Comparison of ENCODE assay signal across 1 cellular context in the genomic region with DNA sequence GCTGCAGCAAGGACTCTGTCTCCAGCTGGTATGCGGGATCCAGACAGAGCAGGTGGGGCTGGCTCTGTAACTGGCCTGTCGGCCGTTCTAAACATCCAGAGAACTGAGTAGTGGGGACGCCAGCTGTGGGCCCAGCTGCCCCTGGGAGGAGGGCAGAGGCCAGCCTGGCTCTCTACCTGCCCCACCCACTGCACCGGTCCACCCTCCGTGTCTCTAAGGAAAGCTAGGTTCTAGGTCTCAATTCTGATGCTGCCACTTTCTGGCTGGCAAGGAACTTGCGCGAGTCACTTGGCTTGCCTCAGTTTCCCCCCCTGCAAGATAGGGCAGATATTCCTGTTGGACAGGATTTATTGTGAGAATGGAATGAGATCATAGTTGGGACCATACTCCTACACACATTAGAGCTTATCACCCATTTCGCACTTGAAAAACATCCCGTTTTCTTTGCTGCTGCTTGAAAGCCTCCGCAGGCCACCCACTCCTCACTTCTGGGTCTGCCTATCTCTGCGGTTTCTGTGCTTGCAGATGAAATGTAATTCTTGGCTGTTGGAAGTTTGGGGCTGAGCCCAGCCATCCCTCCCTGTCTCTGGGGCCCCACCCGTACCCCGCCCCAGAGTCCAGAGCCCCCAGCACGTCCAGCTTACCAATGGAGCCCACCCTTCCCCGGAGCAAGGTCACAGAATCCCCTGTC.
TF ChIP-seq lines count a peak whose summit lies in the region.

No MANE protein-coding gene starts in this region.

TF ChIP-seq in K562, 482 proteins besides CTCF, POLR2A, EP300 and RAD21 (continued from another document and continues in another):
- 0 out of 6 replicates have a peak, but pooled peaks of 1 of the 3 experiments have one; percentile 31 for TF ChIP-seq ZBTB11 (CRISPR knock-in tag; IDR thresholded peaks at IDR 0.05)
- no peak for TF ChIP-seq RBM34 (IDR thresholded peaks at IDR 0.05; ENCODE audit: borderline replicate concordance, insufficient read depth, low read length)
- peak; percentile 92 for TF ChIP-seq JUND (IDR thresholded peaks at IDR 0.05; ENCODE audit: borderline replicate concordance, low read depth, low read length)
- TF ChIP-seq JUND (tag; IDR thresholded peaks at IDR 0.05; ENCODE audit: borderline replicate concordance, low read depth, low read length) = peak; percentile 90; the same call in 2 of the 3 replicates
- TF ChIP-seq HDGF (IDR thresholded peaks at IDR 0.05) = no peak
- TF ChIP-seq, protein P1, sequence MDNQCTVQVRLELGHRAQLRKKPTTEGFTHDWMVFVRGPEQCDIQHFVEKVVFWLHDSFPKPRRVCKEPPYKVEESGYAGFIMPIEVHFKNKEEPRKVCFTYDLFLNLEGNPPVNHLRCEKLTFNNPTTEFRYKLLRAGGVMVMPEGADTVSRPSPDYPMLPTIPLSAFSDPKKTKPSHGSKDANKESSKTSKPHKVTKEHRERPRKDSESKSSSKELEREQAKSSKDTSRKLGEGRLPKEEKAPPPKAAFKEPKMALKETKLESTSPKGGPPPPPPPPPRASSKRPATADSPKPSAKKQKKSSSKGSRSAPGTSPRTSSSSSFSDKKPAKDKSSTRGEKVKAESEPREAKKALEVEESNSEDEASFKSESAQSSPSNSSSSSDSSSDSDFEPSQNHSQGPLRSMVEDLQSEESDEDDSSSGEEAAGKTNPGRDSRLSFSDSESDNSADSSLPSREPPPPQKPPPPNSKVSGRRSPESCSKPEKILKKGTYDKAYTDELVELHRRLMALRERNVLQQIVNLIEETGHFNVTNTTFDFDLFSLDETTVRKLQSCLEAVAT (IDR thresholded peaks at IDR 0.05) = peak in 1 of 2 experiments; percentile 83; a peak in 2 of 4 replicates
- no peak for TF ChIP-seq TSC22D4 (tag; IDR thresholded peaks at IDR 0.05)
- no peak; the same call in 1 of the 2 replicates for TF ChIP-seq CC2D1A (IDR thresholded peaks at IDR 0.05)
- TF ChIP-seq, protein P2, sequence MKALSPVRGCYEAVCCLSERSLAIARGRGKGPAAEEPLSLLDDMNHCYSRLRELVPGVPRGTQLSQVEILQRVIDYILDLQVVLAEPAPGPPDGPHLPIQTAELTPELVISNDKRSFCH (CRISPR knock-in tag; IDR thresholded peaks at IDR 0.05) = no peak
- TF ChIP-seq, protein P2 (tag; IDR thresholded peaks at IDR 0.05) = peak; percentile 87
- TF ChIP-seq GABPA (tag; conservative IDR thresholded peaks at IDR 0.05; ENCODE audit: low read depth) = no peak
- no peak for TF ChIP-seq BRD9 (IDR thresholded peaks at IDR 0.05; ENCODE audit: low read depth, partially characterized antibody)
- no peak for TF ChIP-seq CBX2 (IDR thresholded peaks at IDR 0.05; ENCODE audit: insufficient read depth, low read length, poor library complexity, severe bottlenecking)
- TF ChIP-seq FOXM1 (IDR thresholded peaks at IDR 0.05; ENCODE audit: low read depth) = peak; percentile 73; the same call in 1 of the 2 replicates
- no peak for TF ChIP-seq FOXM1 (CRISPR knock-in tag; IDR thresholded peaks at IDR 0.05; ENCODE audit: low read depth)
- peak; percentile 80; the same call in 1 of the 2 replicates for TF ChIP-seq STAT5A (IDR thresholded peaks at IDR 0.05; ENCODE audit: borderline replicate concordance, low read length)
- no peak for TF ChIP-seq STAG1 (CRISPR knock-in tag; IDR thresholded peaks at IDR 0.05; ENCODE audit: borderline replicate concordance)
- TF ChIP-seq BCOR (IDR thresholded peaks at IDR 0.05) = peak; percentile 91
- TF ChIP-seq FUS (optimal IDR thresholded peaks at IDR 0.05; ENCODE audit: low read depth, low read length) = no peak
- TF ChIP-seq NFXL1 (CRISPR knock-in tag; IDR thresholded peaks at IDR 0.05) = no peak
- no peak for TF ChIP-seq BDP1 (IDR thresholded peaks at IDR 0.05; ENCODE audit: insufficient read depth, insufficient read length)
- peak; percentile 94 for TF ChIP-seq ARID1B (IDR thresholded peaks at IDR 0.05)
- TF ChIP-seq ZKSCAN1 (IDR thresholded peaks at IDR 0.05; ENCODE audit: low read depth, low read length) = no peak
- TF ChIP-seq, protein P3, sequence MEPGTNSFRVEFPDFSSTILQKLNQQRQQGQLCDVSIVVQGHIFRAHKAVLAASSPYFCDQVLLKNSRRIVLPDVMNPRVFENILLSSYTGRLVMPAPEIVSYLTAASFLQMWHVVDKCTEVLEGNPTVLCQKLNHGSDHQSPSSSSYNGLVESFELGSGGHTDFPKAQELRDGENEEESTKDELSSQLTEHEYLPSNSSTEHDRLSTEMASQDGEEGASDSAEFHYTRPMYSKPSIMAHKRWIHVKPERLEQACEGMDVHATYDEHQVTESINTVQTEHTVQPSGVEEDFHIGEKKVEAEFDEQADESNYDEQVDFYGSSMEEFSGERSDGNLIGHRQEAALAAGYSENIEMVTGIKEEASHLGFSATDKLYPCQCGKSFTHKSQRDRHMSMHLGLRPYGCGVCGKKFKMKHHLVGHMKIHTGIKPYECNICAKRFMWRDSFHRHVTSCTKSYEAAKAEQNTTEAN (CRISPR knock-in tag; IDR thresholded peaks at IDR 0.05) = no peak
- TF ChIP-seq ZNF174 (CRISPR knock-in tag; IDR thresholded peaks at IDR 0.05) = no peak
- no peak for TF ChIP-seq MED1 (CRISPR knock-in tag; IDR thresholded peaks at IDR 0.05; ENCODE audit: borderline replicate concordance)
- peak; percentile 44; the same call in 1 of the 2 replicates for TF ChIP-seq CREB1 (IDR thresholded peaks at IDR 0.05)
- no peak for TF ChIP-seq CREB1 (CRISPR knock-in tag; IDR thresholded peaks at IDR 0.05)
- TF ChIP-seq, protein P4, sequence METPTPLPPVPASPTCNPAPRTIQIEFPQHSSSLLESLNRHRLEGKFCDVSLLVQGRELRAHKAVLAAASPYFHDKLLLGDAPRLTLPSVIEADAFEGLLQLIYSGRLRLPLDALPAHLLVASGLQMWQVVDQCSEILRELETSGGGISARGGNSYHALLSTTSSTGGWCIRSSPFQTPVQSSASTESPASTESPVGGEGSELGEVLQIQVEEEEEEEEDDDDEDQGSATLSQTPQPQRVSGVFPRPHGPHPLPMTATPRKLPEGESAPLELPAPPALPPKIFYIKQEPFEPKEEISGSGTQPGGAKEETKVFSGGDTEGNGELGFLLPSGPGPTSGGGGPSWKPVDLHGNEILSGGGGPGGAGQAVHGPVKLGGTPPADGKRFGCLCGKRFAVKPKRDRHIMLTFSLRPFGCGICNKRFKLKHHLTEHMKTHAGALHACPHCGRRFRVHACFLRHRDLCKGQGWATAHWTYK (CRISPR knock-in tag; IDR thresholded peaks at IDR 0.05) = no peak
- TF ChIP-seq, protein P5, sequence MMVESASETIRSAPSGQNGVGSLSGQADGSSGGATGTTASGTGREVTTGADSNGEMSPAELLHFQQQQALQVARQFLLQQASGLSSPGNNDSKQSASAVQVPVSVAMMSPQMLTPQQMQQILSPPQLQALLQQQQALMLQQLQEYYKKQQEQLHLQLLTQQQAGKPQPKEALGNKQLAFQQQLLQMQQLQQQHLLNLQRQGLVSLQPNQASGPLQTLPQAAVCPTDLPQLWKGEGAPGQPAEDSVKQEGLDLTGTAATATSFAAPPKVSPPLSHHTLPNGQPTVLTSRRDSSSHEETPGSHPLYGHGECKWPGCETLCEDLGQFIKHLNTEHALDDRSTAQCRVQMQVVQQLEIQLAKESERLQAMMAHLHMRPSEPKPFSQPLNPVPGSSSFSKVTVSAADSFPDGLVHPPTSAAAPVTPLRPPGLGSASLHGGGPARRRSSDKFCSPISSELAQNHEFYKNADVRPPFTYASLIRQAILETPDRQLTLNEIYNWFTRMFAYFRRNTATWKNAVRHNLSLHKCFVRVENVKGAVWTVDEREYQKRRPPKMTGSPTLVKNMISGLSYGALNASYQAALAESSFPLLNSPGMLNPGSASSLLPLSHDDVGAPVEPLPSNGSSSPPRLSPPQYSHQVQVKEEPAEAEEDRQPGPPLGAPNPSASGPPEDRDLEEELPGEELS (CRISPR knock-in tag; IDR thresholded peaks at IDR 0.05; ENCODE audit: borderline replicate concordance) = no peak
- no peak for TF ChIP-seq ZNF740 (CRISPR knock-in tag; IDR thresholded peaks at IDR 0.05)
- TF ChIP-seq ZNF740 (tag; IDR thresholded peaks at IDR 0.05) = no peak
- no peak for TF ChIP-seq ZNF347 (CRISPR knock-in tag; IDR thresholded peaks at IDR 0.05; ENCODE audit: low read depth)
- TF ChIP-seq PHB (CRISPR knock-in tag; IDR thresholded peaks at IDR 0.05) = no peak
- TF ChIP-seq PHF21A (IDR thresholded peaks at IDR 0.05; ENCODE audit: borderline replicate concordance, low read depth) = peak; percentile 73; the same call in 1 of the 2 replicates
- peak; percentile 37 to 40; a peak in 2 of 4 replicates for TF ChIP-seq MAZ (CRISPR knock-in tag; conservative IDR thresholded peaks at IDR 0.05 in 1 of 2, IDR thresholded peaks at IDR 0.05 in 1 of 2)
- peak; percentile 79 for TF ChIP-seq ZNF766 (CRISPR knock-in tag; conservative IDR thresholded peaks at IDR 0.05)
- TF ChIP-seq ZNF583 (CRISPR knock-in tag; IDR thresholded peaks at IDR 0.05) = no peak
- no peak for TF ChIP-seq GABPB2 (CRISPR knock-in tag; conservative IDR thresholded peaks at IDR 0.05)
- peak; percentile 88 for TF ChIP-seq CBFA2T2 (conservative IDR thresholded peaks at IDR 0.05)
- no peak for TF ChIP-seq KAT2B (IDR thresholded peaks at IDR 0.05; ENCODE audit: low read depth, low read length)
- no peak for TF ChIP-seq EP400 (IDR thresholded peaks at IDR 0.05)
- peak in 1 of 2 experiments; percentile 38; a peak in 1 of 4 replicates for TF ChIP-seq TEAD1 (CRISPR knock-in tag; IDR thresholded peaks at IDR 0.05)
- TF ChIP-seq ETV1 (tag; conservative IDR thresholded peaks at IDR 0.05; ENCODE audit: low read depth) = no peak
- TF ChIP-seq LCOR (CRISPR knock-in tag; IDR thresholded peaks at IDR 0.05) = peak; percentile 78; the same call in 1 of the 2 replicates
- TF ChIP-seq ELF1 (tag; IDR thresholded peaks at IDR 0.05) = no peak
- no peak for TF ChIP-seq NR1H2 (CRISPR knock-in tag; IDR thresholded peaks at IDR 0.05)
- TF ChIP-seq ZNF778 (CRISPR knock-in tag; IDR thresholded peaks at IDR 0.05) = no peak
- no peak for TF ChIP-seq PCBP1 (IDR thresholded peaks at IDR 0.05; ENCODE audit: low read depth, low read length, poor library complexity, severe bottlenecking)
- no peak for TF ChIP-seq CHD4 (IDR thresholded peaks at IDR 0.05; ENCODE audit: insufficient read depth, insufficient replicate concordance, low read depth, low read length, poor library complexity, severe bottlenecking)
- TF ChIP-seq CCNT2 (IDR thresholded peaks at IDR 0.05; ENCODE audit: borderline replicate concordance, extremely low read depth, insufficient read length, low read depth, low read length) = peak; percentile 57
- TF ChIP-seq NFE2 (IDR thresholded peaks at IDR 0.05; ENCODE audit: low read depth) = no peak
- peak; percentile 66; the same call in 1 of the 2 replicates for TF ChIP-seq ARID3A (IDR thresholded peaks at IDR 0.05; ENCODE audit: borderline replicate concordance, low read depth, low read length)
- no peak for TF ChIP-seq ZNF23 (CRISPR knock-in tag; IDR thresholded peaks at IDR 0.05)
- 0 out of 2 replicates have a peak, but pooled peaks have one; percentile 2 for TF ChIP-seq ZNF12 (CRISPR knock-in tag; IDR thresholded peaks at IDR 0.05)
- peak; percentile 52; the same call in 1 of the 2 replicates for TF ChIP-seq JUN (IDR thresholded peaks at IDR 0.05; ENCODE audit: borderline replicate concordance, low read depth, low read length)
- TF ChIP-seq JUN (CRISPR knock-in tag; IDR thresholded peaks at IDR 0.05; ENCODE audit: borderline replicate concordance) = no peak
- TF ChIP-seq MTA1 (IDR thresholded peaks at IDR 0.05; ENCODE audit: borderline replicate concordance) = peak; percentile 49; the same call in 1 of the 2 replicates
- TF ChIP-seq, protein P6, sequence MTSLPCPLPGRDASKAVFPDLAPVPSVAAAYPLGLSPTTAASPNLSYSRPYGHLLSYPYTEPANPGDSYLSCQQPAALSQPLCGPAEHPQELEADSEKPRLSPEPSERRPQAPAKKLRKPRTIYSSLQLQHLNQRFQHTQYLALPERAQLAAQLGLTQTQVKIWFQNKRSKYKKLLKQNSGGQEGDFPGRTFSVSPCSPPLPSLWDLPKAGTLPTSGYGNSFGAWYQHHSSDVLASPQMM (CRISPR knock-in tag; IDR thresholded peaks at IDR 0.05) = no peak
